In the genomic region with DNA sequence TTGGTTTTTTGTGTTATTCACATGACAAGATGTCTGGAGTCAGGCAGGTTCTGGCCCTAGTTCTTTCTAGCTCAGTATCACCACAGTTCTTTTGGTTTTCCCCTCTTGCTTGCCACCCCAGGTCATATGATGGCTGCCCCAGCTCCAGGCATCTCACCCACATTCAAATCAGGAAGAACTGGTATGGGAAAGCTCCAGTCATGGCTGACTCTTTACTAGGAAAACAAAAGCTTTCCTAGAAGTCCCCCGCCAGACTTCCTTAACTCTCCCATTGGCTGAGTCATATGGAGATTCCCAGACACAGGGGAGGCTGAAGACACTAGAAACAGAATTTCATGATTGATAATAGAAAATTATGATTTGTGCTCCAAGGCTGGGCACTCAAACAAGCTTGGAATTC, we compare ENCODE assay signal across 1 cellular context.
TF ChIP-seq lines count a peak whose summit lies in the region.

No MANE protein-coding gene starts in this region.

TF ChIP-seq in GM23338, 12 proteins besides CTCF, POLR2A, EP300 and RAD21 (continued from another document):
- TF ChIP-seq, protein P1, sequence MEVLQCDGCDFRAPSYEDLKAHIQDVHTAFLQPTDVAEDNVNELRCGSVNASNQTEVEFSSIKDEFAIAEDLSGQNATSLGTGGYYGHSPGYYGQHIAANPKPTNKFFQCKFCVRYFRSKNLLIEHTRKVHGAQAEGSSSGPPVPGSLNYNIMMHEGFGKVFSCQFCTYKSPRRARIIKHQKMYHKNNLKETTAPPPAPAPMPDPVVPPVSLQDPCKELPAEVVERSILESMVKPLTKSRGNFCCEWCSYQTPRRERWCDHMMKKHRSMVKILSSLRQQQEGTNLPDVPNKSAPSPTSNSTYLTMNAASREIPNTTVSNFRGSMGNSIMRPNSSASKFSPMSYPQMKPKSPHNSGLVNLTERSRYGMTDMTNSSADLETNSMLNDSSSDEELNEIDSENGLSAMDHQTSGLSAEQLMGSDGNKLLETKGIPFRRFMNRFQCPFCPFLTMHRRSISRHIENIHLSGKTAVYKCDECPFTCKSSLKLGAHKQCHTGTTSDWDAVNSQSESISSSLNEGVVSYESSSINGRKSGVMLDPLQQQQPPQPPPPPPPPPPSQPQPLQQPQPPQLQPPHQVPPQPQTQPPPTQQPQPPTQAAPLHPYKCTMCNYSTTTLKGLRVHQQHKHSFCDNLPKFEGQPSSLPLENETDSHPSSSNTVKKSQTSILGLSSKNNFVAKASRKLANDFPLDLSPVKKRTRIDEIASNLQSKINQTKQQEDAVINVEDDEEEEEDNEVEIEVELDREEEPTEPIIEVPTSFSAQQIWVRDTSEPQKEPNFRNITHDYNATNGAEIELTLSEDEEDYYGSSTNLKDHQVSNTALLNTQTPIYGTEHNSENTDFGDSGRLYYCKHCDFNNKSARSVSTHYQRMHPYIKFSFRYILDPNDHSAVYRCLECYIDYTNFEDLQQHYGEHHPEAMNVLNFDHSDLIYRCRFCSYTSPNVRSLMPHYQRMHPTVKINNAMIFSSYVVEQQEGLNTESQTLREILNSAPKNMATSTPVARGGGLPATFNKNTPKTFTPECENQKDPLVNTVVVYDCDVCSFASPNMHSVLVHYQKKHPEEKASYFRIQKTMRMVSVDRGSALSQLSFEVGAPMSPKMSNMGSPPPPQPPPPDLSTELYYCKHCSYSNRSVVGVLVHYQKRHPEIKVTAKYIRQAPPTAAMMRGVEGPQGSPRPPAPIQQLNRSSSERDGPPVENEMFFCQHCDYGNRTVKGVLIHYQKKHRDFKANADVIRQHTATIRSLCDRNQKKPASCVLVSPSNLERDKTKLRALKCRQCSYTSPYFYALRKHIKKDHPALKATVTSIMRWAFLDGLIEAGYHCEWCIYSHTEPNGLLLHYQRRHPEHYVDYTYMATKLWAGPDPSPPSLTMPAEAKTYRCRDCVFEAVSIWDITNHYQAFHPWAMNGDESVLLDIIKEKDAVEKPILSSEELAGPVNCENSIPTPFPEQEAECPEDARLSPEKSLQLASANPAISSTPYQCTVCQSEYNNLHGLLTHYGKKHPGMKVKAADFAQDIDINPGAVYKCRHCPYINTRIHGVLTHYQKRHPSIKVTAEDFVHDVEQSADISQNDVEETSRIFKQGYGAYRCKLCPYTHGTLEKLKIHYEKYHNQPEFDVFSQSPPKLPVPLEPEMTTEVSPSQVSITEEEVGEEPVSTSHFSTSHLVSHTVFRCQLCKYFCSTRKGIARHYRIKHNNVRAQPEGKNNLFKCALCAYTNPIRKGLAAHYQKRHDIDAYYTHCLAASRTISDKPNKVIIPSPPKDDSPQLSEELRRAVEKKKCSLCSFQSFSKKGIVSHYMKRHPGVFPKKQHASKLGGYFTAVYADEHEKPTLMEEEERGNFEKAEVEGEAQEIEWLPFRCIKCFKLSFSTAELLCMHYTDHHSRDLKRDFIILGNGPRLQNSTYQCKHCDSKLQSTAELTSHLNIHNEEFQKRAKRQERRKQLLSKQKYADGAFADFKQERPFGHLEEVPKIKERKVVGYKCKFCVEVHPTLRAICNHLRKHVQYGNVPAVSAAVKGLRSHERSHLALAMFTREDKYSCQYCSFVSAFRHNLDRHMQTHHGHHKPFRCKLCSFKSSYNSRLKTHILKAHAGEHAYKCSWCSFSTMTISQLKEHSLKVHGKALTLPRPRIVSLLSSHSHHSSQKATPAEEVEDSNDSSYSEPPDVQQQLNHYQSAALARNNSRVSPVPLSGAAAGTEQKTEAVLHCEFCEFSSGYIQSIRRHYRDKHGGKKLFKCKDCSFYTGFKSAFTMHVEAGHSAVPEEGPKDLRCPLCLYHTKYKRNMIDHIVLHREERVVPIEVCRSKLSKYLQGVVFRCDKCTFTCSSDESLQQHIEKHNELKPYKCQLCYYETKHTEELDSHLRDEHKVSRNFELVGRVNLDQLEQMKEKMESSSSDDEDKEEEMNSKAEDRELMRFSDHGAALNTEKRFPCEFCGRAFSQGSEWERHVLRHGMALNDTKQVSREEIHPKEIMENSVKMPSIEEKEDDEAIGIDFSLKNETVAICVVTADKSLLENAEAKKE (CRISPR knock-in tag; IDR thresholded peaks at IDR 0.05): no peak
- TF ChIP-seq EZH2phosphoT487 (IDR thresholded peaks at IDR 0.05; ENCODE audit: unreplicated experiment): no peak
